Comparison of ENCODE assay signal across 1 cellular context in genomic region chr5:94968507-94969095, GRCh38.
TF ChIP-seq lines count a peak whose summit lies in the region.

No MANE protein-coding gene starts in this region.

TF ChIP-seq in WTC11, 78 proteins besides CTCF, POLR2A, EP300 and RAD21 (continued from another document):
- no peak for TF ChIP-seq PRDM15 (CRISPR knock-in tag; IDR thresholded peaks at IDR 0.05)
- no peak for TF ChIP-seq ZNF263 (CRISPR knock-in tag; IDR thresholded peaks at IDR 0.05; ENCODE audit: low read depth)
- TF ChIP-seq ZNF219 (CRISPR knock-in tag; IDR thresholded peaks at IDR 0.05; ENCODE audit: borderline replicate concordance) = no peak
- TF ChIP-seq TP53 (CRISPR knock-in tag; IDR thresholded peaks at IDR 0.05) = no peak
- no peak for TF ChIP-seq NFE2L1 (CRISPR knock-in tag; IDR thresholded peaks at IDR 0.05)
TF ChIP-seq in WTC11: peak in this region for 0.
